Comparison of ENCODE assay signal across 19 cellular contexts in genomic region chr12:2615665-2616387, GRCh38.
DNase-seq lines count a peak whose midpoint lies in the region; TF ChIP-seq lines count a peak whose summit lies in the region.
"Had no signal": no experiment of that assay in that cellular context is flagged by ENCODE, and none has a peak within 500 bp of the region (broad histone marks: within the 10 kb centered on the region; RNA-seq: fewer than 3 reads in every experiment).

No MANE protein-coding gene starts in this region.

- H3K4me3 ChIP-seq in coronary artery (no peak overlapping the region), testis (no peak overlapping the region)
- H3K4me3 ChIP-seq: adrenal gland, thoracic aorta had no signal

- H3K27ac ChIP-seq in coronary artery (peak overlapping the region; percentile 8 to 59), testis (no peak overlapping the region)
- H3K27ac ChIP-seq: adrenal gland, thoracic aorta had no signal

- intact Hi-C loops in testis (cut with DNase I; ENCODE audit: low total_unique reads): no loop called here

- H3K9me3 ChIP-seq in testis: no peaks in the 10 kb centered on the region
- H3K9me3 ChIP-seq: adrenal gland, thoracic aorta had no signal

- no peaks in the 10 kb centered on the region for H3K27me3 ChIP-seq in testis
- H3K27me3 ChIP-seq: adrenal gland had no signal

- TF ChIP-seq CTCF in coronary artery (IDR thresholded peaks at IDR 0.05) (no peak), testis (IDR thresholded peaks at IDR 0.05) (no peak)

- H3K4me1 ChIP-seq in testis: no peaks in the 10 kb centered on the region

- DNase-seq in NCI-H146 (lab: John Stamatoyannopoulos, UW): peak; percentile 7
- DNase-seq in NCI-H146 treated with DMSO at 0.1 percent for 48 hours (lab: John Stamatoyannopoulos, UW; ENCODE audit: unreplicated experiment): no peak
- DNase-seq in coronary artery (ENCODE audit: low spot score): no peak
- DNase-seq in kidney glomerular epithelial cell (lab: John Stamatoyannopoulos, UW): peak; percentile 33
- peak; percentile 35 for DNase-seq in testis
- no peak for DNase-seq in retina
- no peak for DNase-seq in NCI-H524 (lab: John Stamatoyannopoulos, UW)
- no peak for DNase-seq in stimulated activated naive CD4-positive, alpha-beta T cell (lab: John Stamatoyannopoulos, UW)
- DNase-seq: 8988T; activated CD4-positive, CD25-positive, alpha-beta regulatory T cell treated with anti-CD3 and anti-CD28 coated beads, Interleukin-2, amount 50 U/mL, for 72 hours; effector CD4-positive, alpha-beta T cell; foreskin melanocyte; left colon; NCI-H2227 treated with DMSO at 0.1 percent for 48 hours; OCI-M1; stimulated activated CD4-positive, alpha-beta T cell treated with anti-CD3 and anti-CD28 coated beads, Interleukin-12 subunit alpha, Interleukin-12 subunit beta, amount 100 ng/mL, for 4 hours; T-helper 1 cell had no signal

- 65 to 80% methylated on average over 7 to 14 of the region's 14 CpGs for WGBS in testis, 2 donors

- H3K36me3 ChIP-seq in testis (ENCODE audit: low read depth, missing control alignments): no peaks in the 10 kb centered on the region
- H3K36me3 ChIP-seq: adrenal gland had no signal

- TF ChIP-seq POLR2A in testis (IDR thresholded peaks at IDR 0.05): no peak

Comparison
In these comparisons a context has a peak if more than half of its experiments do, and no peak if none do; other contexts are left out.
1. DNase-seq: peak in NCI-H146 (single experiment), kidney glomerular epithelial cell (single experiment) and testis (single experiment); none in NCI-H146 treated with DMSO at 0.1 percent for 48 hours (single experiment), coronary artery (single experiment), retina (single experiment), NCI-H524 (0 of 2) and stimulated activated naive CD4-positive, alpha-beta T cell (0 of 6).
2. H3K27ac ChIP-seq: peak in coronary artery (2 of 2); none in testis (0 of 2).